ENCODE assay signal across 25 cellular contexts in genomic region chr5:298737-299125, GRCh38. TPM values are rescaled to one million over a fixed set of nuclear protein-coding genes. Genes with fewer than 3 reads are reported as not detected.
A peak's percentile ranks its signal among the peaks of the same experiment; 100 is the strongest.
DNase-seq lines count a peak whose midpoint lies in the region; ATAC-seq and TF ChIP-seq lines count a peak whose summit lies in the region.
"Had no signal": no experiment of that assay in that cellular context is flagged by ENCODE, and none has a peak within 500 bp of the region (broad histone marks: within the 10 kb centered on the region; RNA-seq: fewer than 3 reads in every experiment).

No MANE protein-coding gene starts in this region.

- intact Hi-C loops in sigmoid colon (cut with DNase I): no loop called here
- intact Hi-C loops in esophagus squamous epithelium (cut with DNase I): no loop called here

- TF ChIP-seq EP300 in sigmoid colon (IDR thresholded peaks at IDR 0.05): no peak

- no peak overlapping the region for H3K27ac Mint-ChIP-seq in glutamatergic neuron (ENCODE audit: unreplicated experiment)
- H3K27ac Mint-ChIP-seq: CD14-positive monocyte; CD4-positive, CD25-positive, alpha-beta regulatory T cell had no signal

- no peak for ATAC-seq in GM19467 (IDR thresholded peaks at IDR 0.05; ENCODE audit: unreplicated experiment)
- ATAC-seq: GM12878 had no signal

- peak; percentile 52 to 58 for DNase-seq in SJCRH30
- DNase-seq in glutamatergic neuron: peak; percentile 37
- peak; percentile 15 for DNase-seq in sigmoid colon
- no peak for DNase-seq in NCI-H345 (lab: John Stamatoyannopoulos, UW)
- DNase-seq in esophagus squamous epithelium (lab: John Stamatoyannopoulos, UW): no peak
- no peak for DNase-seq in mucosa of gallbladder (ENCODE audit: low spot score)
- DNase-seq: 8988T; ACHN; BE2C; C1 segment of cervical spinal cord; CD4-positive, alpha-beta memory T cell; CD4-positive, CD25-positive, alpha-beta regulatory T cell; COR-L47; DMS 273 treated with DMSO at 0.1 percent for 48 hours; DMS153; DMS53; DMS79; DND-41; EL; GDM1 had no signal

- H3K4me1 Mint-ChIP-seq in glutamatergic neuron (ENCODE audit: low read depth, unreplicated experiment): peaks cover 2% of the 10 kb centered on the region

- H3K27ac ChIP-seq in SJCRH30 (no peak overlapping the region), sigmoid colon (no peak overlapping the region), esophagus squamous epithelium (no peak overlapping the region)
- H3K27ac ChIP-seq: BLaER1 had no signal

- H3K4me3 ChIP-seq in SJCRH30: no peak overlapping the region
- no peak overlapping the region for H3K4me3 ChIP-seq in sigmoid colon
- no peak overlapping the region for H3K4me3 ChIP-seq in esophagus squamous epithelium
- H3K4me3 ChIP-seq: BLaER1, GM12878 had no signal

- 0 out of 2 replicates have a peak, but pooled peaks cover 2% of the 10 kb centered on the region for H3K4me1 ChIP-seq in SJCRH30
- H3K4me1 ChIP-seq in sigmoid colon: no peaks in the 10 kb centered on the region
- H3K4me1 ChIP-seq in esophagus squamous epithelium: peaks cover 0 to 4% (median 0%) of the 10 kb centered on the region in 3 donors
- H3K4me1 ChIP-seq: BE2C had no signal

- H3K27me3 Mint-ChIP-seq in glutamatergic neuron (ENCODE audit: unreplicated experiment): peaks cover 9% of the 10 kb centered on the region
- H3K27me3 Mint-ChIP-seq: CD4-positive, alpha-beta memory T cell; CD4-positive, CD25-positive, alpha-beta regulatory T cell; CD8-positive, alpha-beta memory T cell had no signal

- peaks cover 10% of the 10 kb centered on the region for H3K9me3 Mint-ChIP-seq in glutamatergic neuron (ENCODE audit: unreplicated experiment)
- H3K9me3 Mint-ChIP-seq: CD4-positive, alpha-beta memory T cell; CD4-positive, CD25-positive, alpha-beta regulatory T cell; CD8-positive, alpha-beta memory T cell had no signal

- H3K9me3 ChIP-seq in SJCRH30 (replicated peaks) (no peaks in the 10 kb centered on the region), sigmoid colon (no peaks in the 10 kb centered on the region), esophagus squamous epithelium (no peaks in the 10 kb centered on the region)
- H3K9me3 ChIP-seq: BE2C, BLaER1 had no signal

- H3K36me3 Mint-ChIP-seq in glutamatergic neuron (ENCODE audit: unreplicated experiment): peaks cover 5% of the 10 kb centered on the region

- TF ChIP-seq POLR2A in sigmoid colon (IDR thresholded peaks at IDR 0.05) (no peak), esophagus squamous epithelium (IDR thresholded peaks at IDR 0.05) (no peak)

- WGBS in sigmoid colon, 2 donors: 25 to 93% methylated on average over 2 of the region's 2 CpGs
- no CpG with 5 or more reads among the region's 2 CpGs for WGBS in esophagus squamous epithelium, 2 donors

- H3K27me3 ChIP-seq in SJCRH30 (no peaks in the 10 kb centered on the region), sigmoid colon (no peaks in the 10 kb centered on the region), esophagus squamous epithelium (no peaks in the 10 kb centered on the region)
- H3K27me3 ChIP-seq: BE2C, BLaER1 had no signal

- TF ChIP-seq CTCF in glutamatergic neuron (IDR thresholded peaks at IDR 0.05; ENCODE audit: partially characterized antibody, unreplicated experiment) (no peak), sigmoid colon (IDR thresholded peaks at IDR 0.05) (no peak), esophagus squamous epithelium (IDR thresholded peaks at IDR 0.05) (no peak)

- no peak overlapping the region for H3K4me3 Mint-ChIP-seq in glutamatergic neuron (ENCODE audit: unreplicated experiment)
- H3K4me3 Mint-ChIP-seq: CD14-positive monocyte; CD4-positive, alpha-beta memory T cell; CD4-positive, CD25-positive, alpha-beta regulatory T cell; CD8-positive, alpha-beta memory T cell had no signal

- no peaks in the 10 kb centered on the region for H3K36me3 ChIP-seq in SJCRH30
- no peaks in the 10 kb centered on the region for H3K36me3 ChIP-seq in sigmoid colon
- peaks cover 0 to 22% (median 0%) of the 10 kb centered on the region in 3 donors for H3K36me3 ChIP-seq in esophagus squamous epithelium
- H3K36me3 ChIP-seq: BE2C had no signal

RNA-seq across cellular contexts. Expression of gene AHRR, which starts 22.8 kb away (rescaled TPM):
- total RNA-seq in SJCRH30 (2014; rRNA removed; shearing (Covaris generic)): 0.15 and 0.20 TPM in 2 replicates
- total RNA-seq in glutamatergic neuron (ENCODE audit: unreplicated experiment): 2.0 TPM
- 1 to 10 TPM in 1 of 4 donors, under 1 TPM in 2, not detected in 1; under 0.01 to 1.4 (median 0.68) TPM for total RNA-seq in sigmoid colon
- polyA plus RNA-seq in sigmoid colon: 1 to 10 TPM in 2 of 3 donors, under 1 TPM in 1; 0.85 to 1.8 (median 1.2) TPM
- total RNA-seq in esophagus squamous epithelium: 1 to 10 TPM in 3 of 4 donors, under 1 TPM in 1; 0.66 to 1.5 (median 1.1) TPM
- 3.5 TPM for total RNA-seq in mucosa of gallbladder
- polyA plus RNA-seq: CD8-positive, alpha-beta memory T cell had no signal

RNA-seq across cellular contexts. Expression of gene PDCD6, which starts 27.3 kb away (rescaled TPM):
- 40.1 and 43.8 TPM in 2 replicates for total RNA-seq in SJCRH30 (2014; rRNA removed; shearing (Covaris generic))
- total RNA-seq in glutamatergic neuron (ENCODE audit: unreplicated experiment) (56.9 TPM), sigmoid colon (10 to 100 TPM; 47.6 to 69.1 (median 53.5) TPM), esophagus squamous epithelium (100 to 1,000 TPM in 3 of 4 donors, 10 to 100 TPM in 1; 97.8 to 129 (median 114) TPM), mucosa of gallbladder (97.1 TPM)
- 100 to 1,000 TPM; 174 to 231 (median 182) TPM for polyA plus RNA-seq in sigmoid colon

Comparison
In these comparisons a context has a peak if more than half of its experiments do, and no peak if none do; other contexts are left out.
1. DNase-seq: peak in SJCRH30 (2 of 2), glutamatergic neuron (single experiment) and sigmoid colon (single experiment); none in NCI-H345 (single experiment), esophagus squamous epithelium (single experiment) and mucosa of gallbladder (single experiment).